ENCODE assay signal across 1 cellular context in genomic region chr7:47669178-47669878, GRCh38.
TF ChIP-seq lines count a peak whose summit lies in the region.

No MANE protein-coding gene starts in this region.

TF ChIP-seq in IMR-90, 13 proteins besides CTCF, POLR2A, EP300 and RAD21 (continued from another document):
- TF ChIP-seq ELK1 (IDR thresholded peaks at IDR 0.05; ENCODE audit: borderline replicate concordance, low read depth, low read length) (no peak), NFE2L2 (IDR thresholded peaks at IDR 0.05; ENCODE audit: low read depth, low read length) (peak; percentile 61; the same call in 1 of the 2 replicates), CEBPB (IDR thresholded peaks at IDR 0.05; ENCODE audit: low read depth, low read length) (no peak)
